1 cellular context compared by ENCODE assay signal in the genomic region with DNA sequence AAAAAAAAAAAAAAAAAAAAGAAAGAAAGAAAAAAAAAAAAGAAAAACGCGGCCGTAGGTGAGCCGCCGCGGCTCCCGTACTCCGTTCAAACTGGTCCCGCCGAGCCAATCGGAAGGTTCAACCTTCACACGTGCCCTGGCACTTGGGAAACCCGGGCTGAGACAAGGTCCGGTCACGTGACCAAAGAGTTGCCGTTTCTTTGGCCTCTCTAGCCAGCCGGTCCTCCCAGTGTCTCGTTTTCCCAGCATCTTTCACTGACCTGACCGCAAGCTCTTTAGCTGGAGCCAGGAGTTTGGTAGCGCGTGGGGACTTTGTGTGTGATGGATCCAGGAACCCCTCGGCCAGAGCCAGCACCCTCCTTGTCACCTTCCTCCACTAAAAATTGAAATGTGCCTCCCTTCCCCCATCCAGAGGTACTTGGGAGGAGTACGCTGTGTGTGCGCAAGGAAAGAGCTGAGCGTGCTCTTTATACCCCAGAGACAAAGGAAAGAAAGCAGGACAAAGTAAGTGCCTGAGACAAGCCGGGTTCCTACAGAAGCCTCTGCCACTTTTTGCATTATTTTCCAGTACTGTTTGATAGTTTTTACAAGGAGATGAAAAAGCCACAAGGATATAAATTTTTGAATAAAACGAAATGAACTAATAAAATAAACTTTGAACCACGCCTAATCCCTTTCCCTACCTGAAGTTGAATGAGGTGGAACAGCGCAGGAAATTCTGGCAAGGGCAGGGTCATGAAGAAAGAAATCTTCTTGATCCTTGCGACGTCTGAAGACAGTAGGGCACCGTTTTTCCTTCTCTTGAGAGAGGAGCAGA.
A peak's percentile ranks its signal among the peaks of the same experiment; 100 is the strongest.
TF ChIP-seq lines count a peak whose summit lies in the region.

No MANE protein-coding gene starts in this region.

TF ChIP-seq in GM12878, 131 proteins besides CTCF, POLR2A, EP300 and RAD21 (continued from another document):
- TF ChIP-seq, protein P1, sequence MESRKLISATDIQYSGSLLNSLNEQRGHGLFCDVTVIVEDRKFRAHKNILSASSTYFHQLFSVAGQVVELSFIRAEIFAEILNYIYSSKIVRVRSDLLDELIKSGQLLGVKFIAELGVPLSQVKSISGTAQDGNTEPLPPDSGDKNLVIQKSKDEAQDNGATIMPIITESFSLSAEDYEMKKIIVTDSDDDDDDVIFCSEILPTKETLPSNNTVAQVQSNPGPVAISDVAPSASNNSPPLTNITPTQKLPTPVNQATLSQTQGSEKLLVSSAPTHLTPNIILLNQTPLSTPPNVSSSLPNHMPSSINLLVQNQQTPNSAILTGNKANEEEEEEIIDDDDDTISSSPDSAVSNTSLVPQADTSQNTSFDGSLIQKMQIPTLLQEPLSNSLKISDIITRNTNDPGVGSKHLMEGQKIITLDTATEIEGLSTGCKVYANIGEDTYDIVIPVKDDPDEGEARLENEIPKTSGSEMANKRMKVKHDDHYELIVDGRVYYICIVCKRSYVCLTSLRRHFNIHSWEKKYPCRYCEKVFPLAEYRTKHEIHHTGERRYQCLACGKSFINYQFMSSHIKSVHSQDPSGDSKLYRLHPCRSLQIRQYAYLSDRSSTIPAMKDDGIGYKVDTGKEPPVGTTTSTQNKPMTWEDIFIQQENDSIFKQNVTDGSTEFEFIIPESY (IDR thresholded peaks at IDR 0.05) = no peak
- TF ChIP-seq MEF2B (IDR thresholded peaks at IDR 0.05; ENCODE audit: partially characterized antibody, poor library complexity, severe bottlenecking) (peak; percentile 77), CBX3 (IDR thresholded peaks at IDR 0.05; ENCODE audit: borderline replicate concordance, low read depth) (no peak), IKZF1 (conservative IDR thresholded peaks at IDR 0.05) (peak; percentile 92), NR2C2 (IDR thresholded peaks at IDR 0.05; ENCODE audit: borderline replicate concordance, control insufficient read depth, insufficient read length, low read depth) (no peak), HDGF (IDR thresholded peaks at IDR 0.05) (no peak), ZNF217 (IDR thresholded peaks at IDR 0.05) (no peak), CHD1 (IDR thresholded peaks at IDR 0.05; ENCODE audit: low read depth, low read length) (no peak), BCL11A (IDR thresholded peaks at IDR 0.05; ENCODE audit: low read depth, low read length) (no peak), POLR2AphosphoS5 (IDR thresholded peaks at IDR 0.05; ENCODE audit: low read length) (no peak), ZZZ3 (IDR thresholded peaks at IDR 0.05; ENCODE audit: control insufficient read depth, insufficient read length, low read depth) (no peak), EGR1 (IDR thresholded peaks at IDR 0.05; ENCODE audit: borderline replicate concordance in 1 of 2, low read depth in 2 of 2, low read length in 2 of 2) (no peak), TBL1XR1 (IDR thresholded peaks at IDR 0.05; ENCODE audit: low read depth, low read length) (peak; percentile 15; the same call in 1 of the 2 replicates), SREBF1 (IDR thresholded peaks at IDR 0.05; ENCODE audit: low read length) (no peak; the same call in 1 of the 2 replicates), TCF3 (IDR thresholded peaks at IDR 0.05; ENCODE audit: borderline replicate concordance, insufficient read depth, low read depth, low read length) (no peak), FOXM1 (IDR thresholded peaks at IDR 0.05; ENCODE audit: low read depth, low read length) (0 out of 2 replicates have a peak, but pooled peaks have one; percentile 22), ZNF384 (IDR thresholded peaks at IDR 0.05; ENCODE audit: borderline replicate concordance, low read depth, low read length) (peak; percentile 99), JUNB (IDR thresholded peaks at IDR 0.05) (no peak; the same call in 1 of the 2 replicates)
- TF ChIP-seq, protein P2, sequence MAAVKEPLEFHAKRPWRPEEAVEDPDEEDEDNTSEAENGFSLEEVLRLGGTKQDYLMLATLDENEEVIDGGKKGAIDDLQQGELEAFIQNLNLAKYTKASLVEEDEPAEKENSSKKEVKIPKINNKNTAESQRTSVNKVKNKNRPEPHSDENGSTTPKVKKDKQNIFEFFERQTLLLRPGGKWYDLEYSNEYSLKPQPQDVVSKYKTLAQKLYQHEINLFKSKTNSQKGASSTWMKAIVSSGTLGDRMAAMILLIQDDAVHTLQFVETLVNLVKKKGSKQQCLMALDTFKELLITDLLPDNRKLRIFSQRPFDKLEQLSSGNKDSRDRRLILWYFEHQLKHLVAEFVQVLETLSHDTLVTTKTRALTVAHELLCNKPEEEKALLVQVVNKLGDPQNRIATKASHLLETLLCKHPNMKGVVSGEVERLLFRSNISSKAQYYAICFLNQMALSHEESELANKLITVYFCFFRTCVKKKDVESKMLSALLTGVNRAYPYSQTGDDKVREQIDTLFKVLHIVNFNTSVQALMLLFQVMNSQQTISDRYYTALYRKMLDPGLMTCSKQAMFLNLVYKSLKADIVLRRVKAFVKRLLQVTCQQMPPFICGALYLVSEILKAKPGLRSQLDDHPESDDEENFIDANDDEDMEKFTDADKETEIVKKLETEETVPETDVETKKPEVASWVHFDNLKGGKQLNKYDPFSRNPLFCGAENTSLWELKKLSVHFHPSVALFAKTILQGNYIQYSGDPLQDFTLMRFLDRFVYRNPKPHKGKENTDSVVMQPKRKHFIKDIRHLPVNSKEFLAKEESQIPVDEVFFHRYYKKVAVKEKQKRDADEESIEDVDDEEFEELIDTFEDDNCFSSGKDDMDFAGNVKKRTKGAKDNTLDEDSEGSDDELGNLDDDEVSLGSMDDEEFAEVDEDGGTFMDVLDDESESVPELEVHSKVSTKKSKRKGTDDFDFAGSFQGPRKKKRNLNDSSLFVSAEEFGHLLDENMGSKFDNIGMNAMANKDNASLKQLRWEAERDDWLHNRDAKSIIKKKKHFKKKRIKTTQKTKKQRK (IDR thresholded peaks at IDR 0.05; ENCODE audit: low read depth, low read length) = no peak
- TF ChIP-seq, protein P3, sequence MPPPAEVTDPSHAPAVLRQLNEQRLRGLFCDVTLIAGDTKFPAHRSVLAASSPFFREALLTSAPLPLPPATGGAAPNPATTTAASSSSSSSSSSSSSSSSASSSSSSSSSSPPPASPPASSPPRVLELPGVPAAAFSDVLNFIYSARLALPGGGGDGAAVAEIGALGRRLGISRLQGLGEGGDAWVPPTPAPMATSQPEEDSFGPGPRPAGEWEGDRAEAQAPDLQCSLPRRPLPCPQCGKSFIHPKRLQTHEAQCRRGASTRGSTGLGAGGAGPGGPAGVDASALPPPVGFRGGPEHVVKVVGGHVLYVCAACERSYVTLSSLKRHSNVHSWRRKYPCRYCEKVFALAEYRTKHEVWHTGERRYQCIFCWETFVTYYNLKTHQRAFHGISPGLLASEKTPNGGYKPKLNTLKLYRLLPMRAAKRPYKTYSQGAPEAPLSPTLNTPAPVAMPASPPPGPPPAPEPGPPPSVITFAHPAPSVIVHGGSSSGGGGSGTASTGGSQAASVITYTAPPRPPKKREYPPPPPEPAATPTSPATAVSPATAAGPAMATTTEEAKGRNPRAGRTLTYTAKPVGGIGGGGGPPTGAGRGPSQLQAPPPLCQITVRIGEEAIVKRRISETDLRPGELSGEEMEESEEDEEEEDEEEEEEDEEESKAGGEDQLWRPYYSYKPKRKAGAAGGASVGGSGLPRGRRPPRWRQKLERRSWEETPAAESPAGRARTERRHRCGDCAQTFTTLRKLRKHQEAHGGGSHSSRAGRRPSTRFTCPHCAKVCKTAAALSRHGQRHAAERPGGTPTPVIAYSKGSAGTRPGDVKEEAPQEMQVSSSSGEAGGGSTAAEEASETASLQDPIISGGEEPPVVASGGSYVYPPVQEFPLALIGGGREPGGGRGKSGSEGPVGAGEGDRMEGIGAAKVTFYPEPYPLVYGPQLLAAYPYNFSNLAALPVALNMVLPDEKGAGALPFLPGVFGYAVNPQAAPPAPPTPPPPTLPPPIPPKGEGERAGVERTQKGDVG (CRISPR knock-in tag; IDR thresholded peaks at IDR 0.05) = peak; percentile 95
- TF ChIP-seq, protein P4, sequence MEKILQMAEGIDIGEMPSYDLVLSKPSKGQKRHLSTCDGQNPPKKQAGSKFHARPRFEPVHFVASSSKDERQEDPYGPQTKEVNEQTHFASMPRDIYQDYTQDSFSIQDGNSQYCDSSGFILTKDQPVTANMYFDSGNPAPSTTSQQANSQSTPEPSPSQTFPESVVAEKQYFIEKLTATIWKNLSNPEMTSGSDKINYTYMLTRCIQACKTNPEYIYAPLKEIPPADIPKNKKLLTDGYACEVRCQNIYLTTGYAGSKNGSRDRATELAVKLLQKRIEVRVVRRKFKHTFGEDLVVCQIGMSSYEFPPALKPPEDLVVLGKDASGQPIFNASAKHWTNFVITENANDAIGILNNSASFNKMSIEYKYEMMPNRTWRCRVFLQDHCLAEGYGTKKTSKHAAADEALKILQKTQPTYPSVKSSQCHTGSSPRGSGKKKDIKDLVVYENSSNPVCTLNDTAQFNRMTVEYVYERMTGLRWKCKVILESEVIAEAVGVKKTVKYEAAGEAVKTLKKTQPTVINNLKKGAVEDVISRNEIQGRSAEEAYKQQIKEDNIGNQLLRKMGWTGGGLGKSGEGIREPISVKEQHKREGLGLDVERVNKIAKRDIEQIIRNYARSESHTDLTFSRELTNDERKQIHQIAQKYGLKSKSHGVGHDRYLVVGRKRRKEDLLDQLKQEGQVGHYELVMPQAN (conservative IDR thresholded peaks at IDR 0.05) = peak; percentile 75
- TF ChIP-seq, protein P5, sequence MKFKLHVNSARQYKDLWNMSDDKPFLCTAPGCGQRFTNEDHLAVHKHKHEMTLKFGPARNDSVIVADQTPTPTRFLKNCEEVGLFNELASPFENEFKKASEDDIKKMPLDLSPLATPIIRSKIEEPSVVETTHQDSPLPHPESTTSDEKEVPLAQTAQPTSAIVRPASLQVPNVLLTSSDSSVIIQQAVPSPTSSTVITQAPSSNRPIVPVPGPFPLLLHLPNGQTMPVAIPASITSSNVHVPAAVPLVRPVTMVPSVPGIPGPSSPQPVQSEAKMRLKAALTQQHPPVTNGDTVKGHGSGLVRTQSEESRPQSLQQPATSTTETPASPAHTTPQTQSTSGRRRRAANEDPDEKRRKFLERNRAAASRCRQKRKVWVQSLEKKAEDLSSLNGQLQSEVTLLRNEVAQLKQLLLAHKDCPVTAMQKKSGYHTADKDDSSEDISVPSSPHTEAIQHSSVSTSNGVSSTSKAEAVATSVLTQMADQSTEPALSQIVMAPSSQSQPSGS (IDR thresholded peaks at IDR 0.05; ENCODE audit: low read length) = no peak
